In the genomic region with DNA sequence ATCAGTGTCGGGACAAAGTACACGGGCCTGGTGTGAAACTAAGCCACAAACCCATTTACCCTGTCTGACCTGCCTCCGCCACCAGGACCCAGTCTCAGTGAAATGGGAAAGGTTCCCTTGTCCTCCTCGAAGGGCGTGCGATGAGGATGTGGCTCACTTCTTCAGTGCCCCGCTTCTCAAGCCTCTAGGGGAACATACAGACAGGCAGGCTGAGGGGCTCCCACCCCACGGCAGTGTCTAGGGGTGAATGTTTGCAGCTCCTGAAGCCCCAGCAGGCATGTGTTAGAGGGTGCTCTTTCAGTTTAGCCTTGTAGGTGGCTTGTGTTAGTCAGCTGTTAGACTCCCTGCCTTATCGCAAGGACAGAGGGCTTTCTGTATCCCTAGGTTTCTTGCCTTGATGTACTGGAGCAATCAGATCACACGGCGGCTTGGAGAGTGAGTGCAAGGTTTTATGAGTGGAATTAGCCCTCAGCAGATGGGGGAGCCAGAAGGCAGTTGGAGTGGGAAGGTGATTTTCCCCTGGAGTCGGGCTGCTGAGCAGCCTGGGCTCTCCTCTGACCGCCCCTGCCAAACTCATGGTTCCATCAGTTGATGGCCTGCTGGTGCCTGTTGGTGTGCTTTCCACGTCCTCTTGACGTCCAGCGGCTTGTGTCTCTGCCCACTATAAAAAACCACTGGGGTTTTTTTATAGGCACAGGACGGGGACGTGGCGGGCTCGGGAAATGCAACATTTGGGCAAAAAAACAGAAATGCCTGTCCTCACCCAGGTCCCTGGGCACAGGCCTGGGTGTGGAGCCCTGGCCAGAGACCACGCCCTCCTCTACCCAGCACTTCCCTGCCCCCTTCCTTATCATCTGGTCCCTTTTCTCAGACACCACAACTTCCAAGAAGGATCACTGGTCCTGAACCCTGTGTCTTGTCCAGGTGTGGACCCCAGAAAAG, we compare ENCODE assay signal across 1 cellular context.
TF ChIP-seq lines count a peak whose summit lies in the region.

No MANE protein-coding gene starts in this region.

TF ChIP-seq in WTC11, 78 proteins besides CTCF, POLR2A, EP300 and RAD21 (continued from another document):
- TF ChIP-seq, protein P1, sequence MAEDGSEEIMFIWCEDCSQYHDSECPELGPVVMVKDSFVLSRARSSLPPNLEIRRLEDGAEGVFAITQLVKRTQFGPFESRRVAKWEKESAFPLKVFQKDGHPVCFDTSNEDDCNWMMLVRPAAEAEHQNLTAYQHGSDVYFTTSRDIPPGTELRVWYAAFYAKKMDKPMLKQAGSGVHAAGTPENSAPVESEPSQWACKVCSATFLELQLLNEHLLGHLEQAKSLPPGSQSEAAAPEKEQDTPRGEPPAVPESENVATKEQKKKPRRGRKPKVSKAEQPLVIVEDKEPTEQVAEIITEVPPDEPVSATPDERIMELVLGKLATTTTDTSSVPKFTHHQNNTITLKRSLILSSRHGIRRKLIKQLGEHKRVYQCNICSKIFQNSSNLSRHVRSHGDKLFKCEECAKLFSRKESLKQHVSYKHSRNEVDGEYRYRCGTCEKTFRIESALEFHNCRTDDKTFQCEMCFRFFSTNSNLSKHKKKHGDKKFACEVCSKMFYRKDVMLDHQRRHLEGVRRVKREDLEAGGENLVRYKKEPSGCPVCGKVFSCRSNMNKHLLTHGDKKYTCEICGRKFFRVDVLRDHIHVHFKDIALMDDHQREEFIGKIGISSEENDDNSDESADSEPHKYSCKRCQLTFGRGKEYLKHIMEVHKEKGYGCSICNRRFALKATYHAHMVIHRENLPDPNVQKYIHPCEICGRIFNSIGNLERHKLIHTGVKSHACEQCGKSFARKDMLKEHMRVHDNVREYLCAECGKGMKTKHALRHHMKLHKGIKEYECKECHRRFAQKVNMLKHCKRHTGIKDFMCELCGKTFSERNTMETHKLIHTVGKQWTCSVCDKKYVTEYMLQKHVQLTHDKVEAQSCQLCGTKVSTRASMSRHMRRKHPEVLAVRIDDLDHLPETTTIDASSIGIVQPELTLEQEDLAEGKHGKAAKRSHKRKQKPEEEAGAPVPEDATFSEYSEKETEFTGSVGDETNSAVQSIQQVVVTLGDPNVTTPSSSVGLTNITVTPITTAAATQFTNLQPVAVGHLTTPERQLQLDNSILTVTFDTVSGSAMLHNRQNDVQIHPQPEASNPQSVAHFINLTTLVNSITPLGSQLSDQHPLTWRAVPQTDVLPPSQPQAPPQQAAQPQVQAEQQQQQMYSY (CRISPR knock-in tag; IDR thresholded peaks at IDR 0.05): no peak
- TF ChIP-seq RELA (CRISPR knock-in tag; IDR thresholded peaks at IDR 0.05; ENCODE audit: borderline replicate concordance): no peak
- TF ChIP-seq, protein P2, sequence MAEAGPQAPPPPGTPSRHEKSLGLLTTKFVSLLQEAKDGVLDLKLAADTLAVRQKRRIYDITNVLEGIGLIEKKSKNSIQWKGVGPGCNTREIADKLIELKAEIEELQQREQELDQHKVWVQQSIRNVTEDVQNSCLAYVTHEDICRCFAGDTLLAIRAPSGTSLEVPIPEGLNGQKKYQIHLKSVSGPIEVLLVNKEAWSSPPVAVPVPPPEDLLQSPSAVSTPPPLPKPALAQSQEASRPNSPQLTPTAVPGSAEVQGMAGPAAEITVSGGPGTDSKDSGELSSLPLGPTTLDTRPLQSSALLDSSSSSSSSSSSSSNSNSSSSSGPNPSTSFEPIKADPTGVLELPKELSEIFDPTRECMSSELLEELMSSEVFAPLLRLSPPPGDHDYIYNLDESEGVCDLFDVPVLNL (CRISPR knock-in tag; IDR thresholded peaks at IDR 0.05; ENCODE audit: borderline replicate concordance, low read depth): no peak
- TF ChIP-seq, protein P3, sequence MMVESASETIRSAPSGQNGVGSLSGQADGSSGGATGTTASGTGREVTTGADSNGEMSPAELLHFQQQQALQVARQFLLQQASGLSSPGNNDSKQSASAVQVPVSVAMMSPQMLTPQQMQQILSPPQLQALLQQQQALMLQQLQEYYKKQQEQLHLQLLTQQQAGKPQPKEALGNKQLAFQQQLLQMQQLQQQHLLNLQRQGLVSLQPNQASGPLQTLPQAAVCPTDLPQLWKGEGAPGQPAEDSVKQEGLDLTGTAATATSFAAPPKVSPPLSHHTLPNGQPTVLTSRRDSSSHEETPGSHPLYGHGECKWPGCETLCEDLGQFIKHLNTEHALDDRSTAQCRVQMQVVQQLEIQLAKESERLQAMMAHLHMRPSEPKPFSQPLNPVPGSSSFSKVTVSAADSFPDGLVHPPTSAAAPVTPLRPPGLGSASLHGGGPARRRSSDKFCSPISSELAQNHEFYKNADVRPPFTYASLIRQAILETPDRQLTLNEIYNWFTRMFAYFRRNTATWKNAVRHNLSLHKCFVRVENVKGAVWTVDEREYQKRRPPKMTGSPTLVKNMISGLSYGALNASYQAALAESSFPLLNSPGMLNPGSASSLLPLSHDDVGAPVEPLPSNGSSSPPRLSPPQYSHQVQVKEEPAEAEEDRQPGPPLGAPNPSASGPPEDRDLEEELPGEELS (CRISPR knock-in tag; IDR thresholded peaks at IDR 0.05): no peak
- no peak for TF ChIP-seq ZNF423 (CRISPR knock-in tag; IDR thresholded peaks at IDR 0.05)
- no peak for TF ChIP-seq GTF2I (CRISPR knock-in tag; conservative IDR thresholded peaks at IDR 0.05)
- TF ChIP-seq, protein P4, sequence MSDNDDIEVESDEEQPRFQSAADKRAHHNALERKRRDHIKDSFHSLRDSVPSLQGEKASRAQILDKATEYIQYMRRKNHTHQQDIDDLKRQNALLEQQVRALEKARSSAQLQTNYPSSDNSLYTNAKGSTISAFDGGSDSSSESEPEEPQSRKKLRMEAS (CRISPR knock-in tag; IDR thresholded peaks at IDR 0.05): no peak
- TF ChIP-seq, protein P5, sequence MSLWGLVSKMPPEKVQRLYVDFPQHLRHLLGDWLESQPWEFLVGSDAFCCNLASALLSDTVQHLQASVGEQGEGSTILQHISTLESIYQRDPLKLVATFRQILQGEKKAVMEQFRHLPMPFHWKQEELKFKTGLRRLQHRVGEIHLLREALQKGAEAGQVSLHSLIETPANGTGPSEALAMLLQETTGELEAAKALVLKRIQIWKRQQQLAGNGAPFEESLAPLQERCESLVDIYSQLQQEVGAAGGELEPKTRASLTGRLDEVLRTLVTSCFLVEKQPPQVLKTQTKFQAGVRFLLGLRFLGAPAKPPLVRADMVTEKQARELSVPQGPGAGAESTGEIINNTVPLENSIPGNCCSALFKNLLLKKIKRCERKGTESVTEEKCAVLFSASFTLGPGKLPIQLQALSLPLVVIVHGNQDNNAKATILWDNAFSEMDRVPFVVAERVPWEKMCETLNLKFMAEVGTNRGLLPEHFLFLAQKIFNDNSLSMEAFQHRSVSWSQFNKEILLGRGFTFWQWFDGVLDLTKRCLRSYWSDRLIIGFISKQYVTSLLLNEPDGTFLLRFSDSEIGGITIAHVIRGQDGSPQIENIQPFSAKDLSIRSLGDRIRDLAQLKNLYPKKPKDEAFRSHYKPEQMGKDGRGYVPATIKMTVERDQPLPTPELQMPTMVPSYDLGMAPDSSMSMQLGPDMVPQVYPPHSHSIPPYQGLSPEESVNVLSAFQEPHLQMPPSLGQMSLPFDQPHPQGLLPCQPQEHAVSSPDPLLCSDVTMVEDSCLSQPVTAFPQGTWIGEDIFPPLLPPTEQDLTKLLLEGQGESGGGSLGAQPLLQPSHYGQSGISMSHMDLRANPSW (CRISPR knock-in tag; conservative IDR thresholded peaks at IDR 0.05; ENCODE audit: low read depth): no peak
- no peak for TF ChIP-seq SP1 (CRISPR knock-in tag; conservative IDR thresholded peaks at IDR 0.05)
- TF ChIP-seq EMX1 (CRISPR knock-in tag; IDR thresholded peaks at IDR 0.05): no peak
